In the genomic region with DNA sequence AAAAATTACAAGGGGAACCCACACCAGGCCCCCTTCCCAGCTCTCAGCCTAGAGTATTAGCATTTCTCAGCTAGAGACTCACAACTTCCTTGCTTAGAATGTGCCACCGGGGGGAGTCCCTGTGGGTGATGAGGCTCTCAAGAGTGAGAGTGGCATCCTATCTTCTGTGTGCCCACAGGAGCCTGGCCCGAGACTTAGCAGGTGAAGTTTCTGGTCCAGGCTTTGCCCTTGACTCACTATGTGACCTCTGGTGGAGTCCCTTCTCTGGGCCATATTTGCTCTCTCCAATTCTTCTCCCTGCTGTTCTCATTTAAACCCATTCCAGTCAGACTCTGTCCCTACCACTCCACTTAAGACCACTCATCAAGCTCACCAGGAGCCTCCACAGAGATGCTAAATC, we compare ENCODE assay signal across 23 cellular contexts. TPM values are rescaled to one million over a fixed set of nuclear protein-coding genes. Genes with fewer than 3 reads are reported as not detected.
DNase-seq lines count a peak whose midpoint lies in the region; ATAC-seq and TF ChIP-seq lines count a peak whose summit lies in the region.
"Had no signal": no experiment of that assay in that cellular context is flagged by ENCODE, and none has a peak within 500 bp of the region (broad histone marks: within the 10 kb centered on the region; RNA-seq: fewer than 3 reads in every experiment).

No MANE protein-coding gene starts in this region.

- no peaks in the 10 kb centered on the region for H3K27me3 ChIP-seq in foreskin keratinocyte
- H3K27me3 ChIP-seq: BLaER1 treated with 17β-estradiol and CSF1 and Interleukin-3, amounts not matched to agents 10 nM and 100 nM had no signal

- no peak for TF ChIP-seq CTCF in 22Rv1 (IDR thresholded peaks at IDR 0.05)
- peak; percentile 7 for TF ChIP-seq CTCF in foreskin keratinocyte (conservative IDR thresholded peaks at IDR 0.05)

- H3K4me1 ChIP-seq in foreskin keratinocyte: no peaks in the 10 kb centered on the region
- H3K4me1 ChIP-seq: Caco-2 had no signal

- no peaks in the 10 kb centered on the region for H3K4me1 Mint-ChIP-seq in T-helper 2 cell treated with Interferon-gamma antibody and Interleukin-4, amounts not matched to agents 5 μg/mL and 100 μg/mL, for 36 hours (ENCODE audit: low read depth)
- H3K4me1 Mint-ChIP-seq: GM23338 had no signal

- DNase-seq in T-helper 2 cell treated with Interferon-gamma antibody and Interleukin-4, amounts not matched to agents 5 μg/mL and 100 μg/mL, for 36 hours (ENCODE audit: low spot score): no peak
- DNase-seq in T-helper 2 cell: no peak
- peak; percentile 20 for DNase-seq in NAMALWA (ENCODE audit: low spot score)
- no peak for DNase-seq in foreskin keratinocyte
- DNase-seq in NCI-H526 treated with DMSO at 0.1 percent for 48 hours (lab: John Stamatoyannopoulos, UW): no peak
- DNase-seq in dedifferentiated amniotic fluid mesenchymal stem cell (ENCODE audit: extremely low spot score): no peak
- DNase-seq: 8988T; Caco-2; CD4-positive, alpha-beta memory T cell; DND-41; HCEC 1CT; Karpas-422; NCI-H1417; NCI-H187; NCI-H446; NCI-H526; RPMI8226; SHP77 treated with DMSO at 0.1 percent for 48 hours had no signal

- H3K27ac Mint-ChIP-seq in T-helper 2 cell treated with Interferon-gamma antibody and Interleukin-4, amounts not matched to agents 5 μg/mL and 100 μg/mL, for 36 hours: peak overlapping the region; percentile 29
- H3K27ac Mint-ChIP-seq: GM23338 had no signal

- no peak for ATAC-seq in foreskin keratinocyte
- ATAC-seq in HG02571 (IDR thresholded peaks at IDR 0.05; ENCODE audit: unreplicated experiment): no peak
- ATAC-seq: GM23338 had no signal

- peaks cover 36% of the 10 kb centered on the region for H3K36me3 Mint-ChIP-seq in T-helper 2 cell treated with Interferon-gamma antibody and Interleukin-4, amounts not matched to agents 5 μg/mL and 100 μg/mL, for 36 hours (ENCODE audit: low read depth)

- H3K4me3 Mint-ChIP-seq in T-helper 2 cell treated with Interferon-gamma antibody and Interleukin-4, amounts not matched to agents 5 μg/mL and 100 μg/mL, for 36 hours: no peak overlapping the region
- H3K4me3 Mint-ChIP-seq: CD4-positive, alpha-beta memory T cell; GM23338 had no signal

- no peaks in the 10 kb centered on the region for H3K27me3 Mint-ChIP-seq in T-helper 2 cell treated with Interferon-gamma antibody and Interleukin-4, amounts not matched to agents 5 μg/mL and 100 μg/mL, for 36 hours (ENCODE audit: low read depth)
- H3K27me3 Mint-ChIP-seq: CD4-positive, alpha-beta memory T cell had no signal

- peak overlapping the region; percentile 29; the same call in 1 of the 2 replicates for H3K27ac ChIP-seq in 22Rv1
- H3K27ac ChIP-seq in foreskin keratinocyte: no peak overlapping the region
- H3K27ac ChIP-seq: BLaER1 treated with 17β-estradiol and CSF1 and Interleukin-3, amounts not matched to agents 10 nM and 100 nM; SK-N-MC had no signal

- H3K9me3 Mint-ChIP-seq in T-helper 2 cell treated with Interferon-gamma antibody and Interleukin-4, amounts not matched to agents 5 μg/mL and 100 μg/mL, for 36 hours: no peaks in the 10 kb centered on the region
- H3K9me3 Mint-ChIP-seq: GM23338 had no signal

RNA-seq across cellular contexts. Expression of gene CLK3, which starts 18.1 kb away (rescaled TPM):
- 51.9 and 60.4 TPM in 2 replicates for total RNA-seq in foreskin keratinocyte
- 41.7 and 48.1 TPM in 2 replicates for polyA plus RNA-seq in foreskin keratinocyte
